ENCODE assay signal across 22 cellular contexts in genomic region chrX:110097920-110098319, GRCh38.
"Had no signal": no experiment of that assay in that cellular context is flagged by ENCODE, and none has a peak within 500 bp of the region (broad histone marks: within the 10 kb centered on the region; RNA-seq: fewer than 3 reads in every experiment).

No MANE protein-coding gene starts in this region.

- H3K27ac Mint-ChIP-seq: activated B cell treated with CpG ODN at 0.5 μM for 24 hours; activated CD4-positive, alpha-beta memory T cell treated with anti-CD3 and anti-CD28 coated beads, Interleukin-2, amount 10 ng/mL, durations not matched to agents 7 days and 5 days; activated CD8-positive, alpha-beta memory T cell treated with anti-CD3 and anti-CD28 coated beads, Interleukin-2, amount 10 ng/mL, durations not matched to agents 7 days and 5 days; activated naive CD8-positive, alpha-beta T cell treated with anti-CD3 and anti-CD28 coated beads for 36 hours; dendritic cell treated with granulocyte-macrophage colony-stimulating factor and Interleukin-4, amounts not matched to agents 40 ng/mL and 50 ng/mL, for 4 days; stimulated activated naive CD8-positive, alpha-beta T cell treated with anti-CD3 and anti-CD28 coated beads, Interleukin-15, amount 100 ng/mL, for 72 hours; type B pancreatic cell had no signal

- H3K4me3 ChIP-seq: cardiac muscle cell, heart right ventricle, prostate gland, smooth muscle cell, suprapubic skin had no signal

- ATAC-seq: activated CD8-positive, alpha-beta memory T cell treated with anti-CD3 and anti-CD28 coated beads, Interleukin-2, amount 10 ng/mL, durations not matched to agents 7 days and 5 days; esophagus mucosa; naive thymus-derived CD8-positive, alpha-beta T cell; sciatic nerve; stimulated activated naive CD8-positive, alpha-beta T cell treated with anti-CD3 and anti-CD28 coated beads, Interleukin-15, amount 100 ng/mL, for 72 hours had no signal

- H3K27me3 ChIP-seq: cardiac muscle cell, suprapubic skin had no signal

- H3K4me1 ChIP-seq: prostate gland, suprapubic skin had no signal

- H3K36me3 ChIP-seq: cardiac muscle cell, prostate gland, suprapubic skin had no signal

- H3K4me2 ChIP-seq: smooth muscle cell had no signal

- H3K9me3 ChIP-seq: heart right ventricle, prostate gland, suprapubic skin had no signal

- H3K4me3 Mint-ChIP-seq: activated B cell treated with CpG ODN at 0.5 μM for 24 hours; activated CD4-positive, alpha-beta memory T cell treated with anti-CD3 and anti-CD28 coated beads, Interleukin-2, amount 10 ng/mL, durations not matched to agents 7 days and 5 days; activated CD8-positive, alpha-beta memory T cell treated with anti-CD3 and anti-CD28 coated beads, Interleukin-2, amount 10 ng/mL, durations not matched to agents 7 days and 5 days; activated naive CD8-positive, alpha-beta T cell treated with anti-CD3 and anti-CD28 coated beads for 36 hours; dendritic cell treated with granulocyte-macrophage colony-stimulating factor and Interleukin-4, amounts not matched to agents 40 ng/mL and 50 ng/mL, for 4 days; immature natural killer cell; naive thymus-derived CD8-positive, alpha-beta T cell; stimulated activated naive CD8-positive, alpha-beta T cell treated with anti-CD3 and anti-CD28 coated beads, Interleukin-15, amount 100 ng/mL, for 72 hours; type B pancreatic cell had no signal

- DNase-seq: activated B cell treated with CpG ODN at 0.5 μM for 24 hours; activated CD4-positive, alpha-beta memory T cell treated with anti-CD3 and anti-CD28 coated beads, Interleukin-2, amount 10 ng/mL, durations not matched to agents 7 days and 5 days; activated CD4-positive, alpha-beta T cell treated with anti-CD3 and anti-CD28 coated beads for 48 hours; activated CD8-positive, alpha-beta memory T cell treated with anti-CD3 and anti-CD28 coated beads, Interleukin-2, amount 10 ng/mL, durations not matched to agents 7 days and 5 days; activated naive CD8-positive, alpha-beta T cell treated with anti-CD3 and anti-CD28 coated beads for 36 hours; amniotic stem cell; effector CD8-positive, alpha-beta T cell; heart right ventricle; immature natural killer cell; kidney glomerular epithelial cell; mesendoderm; naive thymus-derived CD8-positive, alpha-beta T cell; stimulated activated CD4-positive, alpha-beta T cell treated with anti-CD3 and anti-CD28 coated beads, Interleukin-4, amount 100 ng/mL, for 1 hour; stimulated activated naive CD8-positive, alpha-beta T cell treated with anti-CD3 and anti-CD28 coated beads, Interleukin-15, amount 100 ng/mL, for 72 hours had no signal

- H3K4me1 Mint-ChIP-seq: activated CD4-positive, alpha-beta memory T cell treated with anti-CD3 and anti-CD28 coated beads, Interleukin-2, amount 10 ng/mL, durations not matched to agents 7 days and 5 days; activated CD8-positive, alpha-beta memory T cell treated with anti-CD3 and anti-CD28 coated beads, Interleukin-2, amount 10 ng/mL, durations not matched to agents 7 days and 5 days; stimulated activated naive CD8-positive, alpha-beta T cell treated with anti-CD3 and anti-CD28 coated beads, Interleukin-15, amount 100 ng/mL, for 72 hours had no signal

- H3K27ac ChIP-seq: cardiac muscle cell, prostate gland, suprapubic skin had no signal

- H3K9me3 Mint-ChIP-seq: activated B cell treated with CpG ODN at 0.5 μM for 24 hours; activated CD4-positive, alpha-beta memory T cell treated with anti-CD3 and anti-CD28 coated beads, Interleukin-2, amount 10 ng/mL, durations not matched to agents 7 days and 5 days; stimulated activated naive CD8-positive, alpha-beta T cell treated with anti-CD3 and anti-CD28 coated beads, Interleukin-15, amount 100 ng/mL, for 72 hours had no signal

- H3K27me3 Mint-ChIP-seq: activated B cell treated with CpG ODN at 0.5 μM for 24 hours; activated CD4-positive, alpha-beta memory T cell treated with anti-CD3 and anti-CD28 coated beads, Interleukin-2, amount 10 ng/mL, durations not matched to agents 7 days and 5 days; activated CD8-positive, alpha-beta memory T cell treated with anti-CD3 and anti-CD28 coated beads, Interleukin-2, amount 10 ng/mL, durations not matched to agents 7 days and 5 days; activated naive CD8-positive, alpha-beta T cell treated with anti-CD3 and anti-CD28 coated beads for 36 hours; dendritic cell treated with granulocyte-macrophage colony-stimulating factor and Interleukin-4, amounts not matched to agents 40 ng/mL and 50 ng/mL, for 4 days; naive thymus-derived CD8-positive, alpha-beta T cell; stimulated activated naive CD8-positive, alpha-beta T cell treated with anti-CD3 and anti-CD28 coated beads, Interleukin-15, amount 100 ng/mL, for 72 hours; type B pancreatic cell had no signal
